8 cellular contexts compared by ENCODE assay signal in genomic region chr16:23640669-23640958, GRCh38. TPM values are rescaled to one million over a fixed set of nuclear protein-coding genes. Genes with fewer than 3 reads are reported as not detected.
A peak's percentile ranks its signal among the peaks of the same experiment; 100 is the strongest.
DNase-seq lines count a peak whose midpoint lies in the region; ATAC-seq lines count a peak whose summit lies in the region.

No MANE protein-coding gene starts in this region.

- ATAC-seq in HG03175 (IDR thresholded peaks at IDR 0.05; ENCODE audit: unreplicated experiment) (peak; percentile 6), HG02642 (IDR thresholded peaks at IDR 0.05; ENCODE audit: poor library complexity, unreplicated experiment) (no peak), HG03097 (IDR thresholded peaks at IDR 0.05; ENCODE audit: low FRiP score, unreplicated experiment) (no peak)

- no peaks in the 10 kb centered on the region for H3K27me3 Mint-ChIP-seq in CD4-positive, alpha-beta memory T cell
- H3K27me3 Mint-ChIP-seq in activated naive CD8-positive, alpha-beta T cell = no peaks in the 10 kb centered on the region

- CTCF ChIA-PET in CD4-positive, alpha-beta memory T cell (lab: Charles Lee; ENCODE audit: partially characterized antibody) = interaction anchor here (1.0 kb wide), 1 partner anchor 37 kb away, joined by 3 read pairs; no protein-coding TSS in a partner anchor

- H3K27ac ChIP-seq in CD4-positive, alpha-beta memory T cell (ENCODE audit: low read depth, low read length) = peak overlapping the region; percentile 85
- peak overlapping the region; percentile 73 for H3K27ac ChIP-seq in stomach smooth muscle (ENCODE audit: low read length)

- H3K9ac ChIP-seq in stomach smooth muscle (ENCODE audit: low read length in 2 of 2) = peak overlapping the region; percentile 97 to 98

- peak in 2 of 5 donors; percentile 2 for DNase-seq in CD4-positive, alpha-beta memory T cell
- DNase-seq in iPS-NIHi11 (ENCODE audit: low spot score) (peak; percentile 39), SK-N-DZ (ENCODE audit: low spot score) (no peak)

- H3K4me1 Mint-ChIP-seq in CD4-positive, alpha-beta memory T cell = peaks cover 19 to 44% (median 32%) of the 10 kb centered on the region in 4 donors
- H3K4me1 Mint-ChIP-seq in activated naive CD8-positive, alpha-beta T cell (ENCODE audit: low read depth) = peaks cover 29% of the 10 kb centered on the region

- H3K27ac Mint-ChIP-seq in CD4-positive, alpha-beta memory T cell = peak overlapping the region; percentile 92 to 99 (median 96)
- peak overlapping the region; percentile 98 for H3K27ac Mint-ChIP-seq in activated naive CD8-positive, alpha-beta T cell

- intact Hi-C loops in CD4-positive, alpha-beta memory T cell (cut with micrococcal nuclease) = no loop called here

- H3K36me3 Mint-ChIP-seq in CD4-positive, alpha-beta memory T cell = peaks cover 21 to 41% of the 10 kb centered on the region in 2 donors
- H3K36me3 Mint-ChIP-seq in activated naive CD8-positive, alpha-beta T cell = peaks cover 10% of the 10 kb centered on the region

- no peaks in the 10 kb centered on the region for H3K9me3 ChIP-seq in CD4-positive, alpha-beta memory T cell (ENCODE audit: control insufficient read depth in 1 of 2, low read length in 2 of 2)
- no peaks in the 10 kb centered on the region for H3K9me3 ChIP-seq in stomach smooth muscle (ENCODE audit: control insufficient read depth in 2 of 2, low read length in 2 of 2)

- H3K27me3 ChIP-seq in CD4-positive, alpha-beta memory T cell (ENCODE audit: insufficient read depth, low read length) = no peaks in the 10 kb centered on the region
- H3K27me3 ChIP-seq in stomach smooth muscle (ENCODE audit: control insufficient read depth in 1 of 2, insufficient read depth in 2 of 2, low read length in 2 of 2) = no peaks in the 10 kb centered on the region

- H3K9me3 Mint-ChIP-seq in CD4-positive, alpha-beta memory T cell = no peaks in the 10 kb centered on the region
- H3K9me3 Mint-ChIP-seq in activated naive CD8-positive, alpha-beta T cell (ENCODE audit: low read depth) = no peaks in the 10 kb centered on the region

- peaks cover 20% of the 10 kb centered on the region for H3K4me1 ChIP-seq in CD4-positive, alpha-beta memory T cell (ENCODE audit: insufficient read depth, low read length)
- H3K4me1 ChIP-seq in stomach smooth muscle (ENCODE audit: control insufficient read depth, insufficient read depth, low read length) = peaks cover 9% of the 10 kb centered on the region

- H3K36me3 ChIP-seq in CD4-positive, alpha-beta memory T cell (ENCODE audit: insufficient read depth, low read length) = peaks cover 7% of the 10 kb centered on the region
- H3K36me3 ChIP-seq in stomach smooth muscle (ENCODE audit: control insufficient read depth in 2 of 2, insufficient read depth in 2 of 2, low read length in 2 of 2) = peaks cover 4 to 9% of the 10 kb centered on the region in 2 donors

- H3K4me3 ChIP-seq in CD4-positive, alpha-beta memory T cell (ENCODE audit: low read length in 2 of 2) = peak overlapping the region; percentile 82 to 100
- H3K4me3 ChIP-seq in stomach smooth muscle (ENCODE audit: low read length in 2 of 2) = peak overlapping the region; percentile 95 to 99

- peak overlapping the region; percentile 98 to 100 (median 99) for H3K4me3 Mint-ChIP-seq in CD4-positive, alpha-beta memory T cell
- H3K4me3 Mint-ChIP-seq in activated naive CD8-positive, alpha-beta T cell = peak overlapping the region; percentile 99

- POLR2A ChIA-PET in CD4-positive, alpha-beta memory T cell (lab: Charles Lee; ENCODE audit: partially characterized antibody) = interaction anchor here (1.8 kb wide), 1 partner anchor 44 kb away, joined by 7 read pairs; the partner anchor contains the start of gene NDUFAB1

RNA-seq across cellular contexts. Expression of gene PALB2, which starts 0.5 kb away (rescaled TPM):
- total RNA-seq in CD4-positive, alpha-beta memory T cell = 10 to 100 TPM; 12.4 to 15.0 TPM
- 1 to 10 TPM; 5.4 to 7.2 TPM for polyA plus RNA-seq in CD4-positive, alpha-beta memory T cell
- polyA plus RNA-seq in SK-N-DZ (2014; cell fraction: cytosol; rRNA removed) = 21.1 and 21.7 TPM in 2 replicates
- 10.9 and 24.9 TPM in 2 replicates for polyA plus RNA-seq in SK-N-DZ (2014; cell fraction: nucleus; rRNA removed)

RNA-seq across cellular contexts. Expression of gene DCTN5, which starts 0.7 kb away (rescaled TPM):
- total RNA-seq in CD4-positive, alpha-beta memory T cell = 10 to 100 TPM; 55.8 to 60.2 TPM
- 10 to 100 TPM; 55.9 to 59.5 TPM for polyA plus RNA-seq in CD4-positive, alpha-beta memory T cell
- 70.4 and 72.8 TPM in 2 replicates for polyA plus RNA-seq in SK-N-DZ (2014; cell fraction: cytosol; rRNA removed)
- 54.3 and 66.1 TPM in 2 replicates for polyA plus RNA-seq in SK-N-DZ (2014; cell fraction: nucleus; rRNA removed)

RNA-seq across cellular contexts. Expression of gene PLK1, which starts 38.1 kb away (rescaled TPM):
- 1 to 10 TPM; 3.0 to 3.5 TPM for total RNA-seq in CD4-positive, alpha-beta memory T cell
- under 1 TPM in 1 of 2 donors, not detected in 1; 0.18 TPM for polyA plus RNA-seq in CD4-positive, alpha-beta memory T cell
- 107 and 112 TPM in 2 replicates for polyA plus RNA-seq in SK-N-DZ (2014; cell fraction: cytosol; rRNA removed)
- polyA plus RNA-seq in SK-N-DZ (2014; cell fraction: nucleus; rRNA removed) = 61.1 and 103 TPM in 2 replicates

RNA-seq across cellular contexts. Expression of gene NDUFAB1, which starts 44.5 kb away (rescaled TPM):
- total RNA-seq in CD4-positive, alpha-beta memory T cell = 10 to 100 TPM; 45.4 to 45.7 TPM
- 100 to 1,000 TPM; 197 to 241 TPM for polyA plus RNA-seq in CD4-positive, alpha-beta memory T cell
- polyA plus RNA-seq in SK-N-DZ (2014; cell fraction: cytosol; rRNA removed) = 379 and 396 TPM in 2 replicates
- 185 and 260 TPM in 2 replicates for polyA plus RNA-seq in SK-N-DZ (2014; cell fraction: nucleus; rRNA removed)
